In the genomic region with DNA sequence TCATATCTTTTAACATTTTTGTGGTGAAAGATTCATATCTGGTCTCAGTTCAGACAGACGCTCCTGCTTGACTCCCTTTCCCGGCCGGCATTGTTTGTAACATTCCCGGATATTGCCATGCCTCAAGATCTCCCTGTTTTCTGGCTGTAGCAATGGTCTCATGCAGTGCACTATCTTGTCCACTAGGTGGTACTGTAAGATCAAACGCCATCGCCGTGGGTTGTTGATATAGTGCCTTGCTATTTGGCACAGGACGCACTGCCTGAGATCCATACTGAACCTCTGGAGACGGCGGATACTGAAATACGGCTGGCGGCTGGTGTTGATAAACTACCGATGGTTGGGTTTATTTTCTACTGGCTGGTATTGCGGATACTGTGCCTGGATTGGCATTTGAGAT, we compare ENCODE assay signal across 8 cellular contexts.
DNase-seq lines count a peak whose midpoint lies in the region; ATAC-seq and TF ChIP-seq lines count a peak whose summit lies in the region.
"Not testable (repeated sequence)": the region's sequence is repeated elsewhere in the genome, so short reads cannot be mapped to it uniquely, and the experiment has no call there.

No MANE protein-coding gene starts in this region.

- H3K4me3 ChIP-seq in AG04450 (ENCODE audit: low read depth, low read length); brain microvascular endothelial cell (ENCODE audit: low read depth, low read length); gastroesophageal sphincter; prostate gland; transverse colon: not testable (repeated sequence)

- CTCF ChIA-PET in AG04450 (lab: Charles Lee); activated B cell treated with CpG ODN at 0.5 μM for 24 hours (lab: Charles Lee): not testable (repeated sequence)

- H3K27me3 Mint-ChIP-seq in HFFc6 (ENCODE audit: insufficient read depth) (peaks cover 17% of the 10 kb centered on the region; the same call in 1 of the 2 replicates), activated B cell treated with CpG ODN at 0.5 μM for 24 hours (peaks cover 14% of the 10 kb centered on the region), mesothelial cell of epicardium (ENCODE audit: low read depth) (peaks cover 37% of the 10 kb centered on the region)

- TF ChIP-seq CTCF in AG04450 (IDR thresholded peaks at IDR 0.05; ENCODE audit: low read depth, low read length) (0 out of 2 replicates have a peak, but pooled peaks have one; percentile 5), HFFc6 (IDR thresholded peaks at IDR 0.05) (peak; percentile 71), gastroesophageal sphincter (IDR thresholded peaks at IDR 0.05) (peak; percentile 28 to 57 (median 51)), mesothelial cell of epicardium (IDR thresholded peaks at IDR 0.05; ENCODE audit: unreplicated experiment) (peak; percentile 62), prostate gland (IDR thresholded peaks at IDR 0.05) (peak in 3 of 4 experiments; percentile 29 to 59 (median 57)), transverse colon (IDR thresholded peaks at IDR 0.05) (peak; percentile 41 to 70 (median 51))
- not testable (repeated sequence) for TF ChIP-seq CTCF in activated B cell treated with CpG ODN at 0.5 μM for 24 hours (IDR thresholded peaks at IDR 0.05); brain microvascular endothelial cell (IDR thresholded peaks at IDR 0.05; ENCODE audit: low read depth, low read length, missing control alignments)

- not testable (repeated sequence) for TF ChIP-seq EP300 in gastroesophageal sphincter (IDR thresholded peaks at IDR 0.05); transverse colon (IDR thresholded peaks at IDR 0.05; ENCODE audit: low read depth)

- POLR2A ChIA-PET in AG04450 (lab: Yijun Ruan, JAX); activated B cell treated with CpG ODN at 0.5 μM for 24 hours (lab: Charles Lee): not testable (repeated sequence)

- H3K27ac Mint-ChIP-seq in HFFc6, activated B cell treated with CpG ODN at 0.5 μM for 24 hours, mesothelial cell of epicardium: not testable (repeated sequence)

- in situ Hi-C loops in brain microvascular endothelial cell (cut with HindIII; ENCODE audit: low pct_ligation_motif_present, low sequenced_read_pairs): not testable (repeated sequence)
- in situ Hi-C loops in transverse colon (cut with MboI; ENCODE audit: low pct_ligation_motif_present in 1 of 4, low pct_unique_long_range_greater_than_20kb in 1 of 4, low sequenced_read_pairs in 3 of 4): loop anchor here in 1 of 4 donors (25.0 kb wide), 1 partner anchor 103 kb away; no protein-coding TSS in a partner anchor

- not testable (repeated sequence) for H3K9me3 Mint-ChIP-seq in HFFc6, activated B cell treated with CpG ODN at 0.5 μM for 24 hours, mesothelial cell of epicardium

- not testable (repeated sequence) for H3K4me1 Mint-ChIP-seq in HFFc6 (ENCODE audit: low read depth); activated B cell treated with CpG ODN at 0.5 μM for 24 hours
- peaks cover 34% of the 10 kb centered on the region for H3K4me1 Mint-ChIP-seq in mesothelial cell of epicardium

- not testable (repeated sequence) for H3K9me3 ChIP-seq in AG04450 (ENCODE audit: control insufficient read depth, insufficient read depth, low read length); gastroesophageal sphincter; prostate gland; transverse colon

- TF ChIP-seq POLR2A in gastroesophageal sphincter (IDR thresholded peaks at IDR 0.05); prostate gland (IDR thresholded peaks at IDR 0.05); transverse colon (IDR thresholded peaks at IDR 0.05): not testable (repeated sequence)

- not testable (repeated sequence) for H3K4me3 Mint-ChIP-seq in HFFc6, mesothelial cell of epicardium
- peak overlapping the region; percentile 56 for H3K4me3 Mint-ChIP-seq in activated B cell treated with CpG ODN at 0.5 μM for 24 hours

- not testable (repeated sequence) for H3K36me3 Mint-ChIP-seq in HFFc6 (ENCODE audit: low read depth); activated B cell treated with CpG ODN at 0.5 μM for 24 hours (ENCODE audit: low read depth); mesothelial cell of epicardium

- not testable (repeated sequence) for H3K27ac ChIP-seq in AG04450 (ENCODE audit: low read depth, low read length); brain microvascular endothelial cell; gastroesophageal sphincter; prostate gland; transverse colon

- DNase-seq in AG04450 (ENCODE audit: low read depth, low spot score); HFFc6; activated B cell treated with CpG ODN at 0.5 μM for 24 hours; mesothelial cell of epicardium (ENCODE audit: low spot score in 2 of 2, unreplicated experiment in 2 of 2); prostate gland (ENCODE audit: low spot score): not testable (repeated sequence)
- DNase-seq in brain microvascular endothelial cell (peak; percentile 8), transverse colon (peak; percentile 9)

- not testable (repeated sequence) for H3K4me1 ChIP-seq in gastroesophageal sphincter; prostate gland (replicated peaks); transverse colon

- ATAC-seq in activated B cell treated with CpG ODN at 0.5 μM for 24 hours (ENCODE audit: low read depth); gastroesophageal sphincter: not testable (repeated sequence)

- not testable (repeated sequence) for H3K36me3 ChIP-seq in brain microvascular endothelial cell (replicated peaks); gastroesophageal sphincter; prostate gland; transverse colon

- H3K27me3 ChIP-seq in AG04450 (ENCODE audit: control insufficient read depth, insufficient read depth, low read length); brain microvascular endothelial cell (replicated peaks); gastroesophageal sphincter; prostate gland (replicated peaks; ENCODE audit: insufficient read depth); transverse colon: not testable (repeated sequence)

- intact Hi-C loops in activated B cell treated with CpG ODN at 0.5 μM for 24 hours (cut with micrococcal nuclease) (loop anchor here (5.0 kb wide), 2 partner anchors 163 to 1828 kb away; no protein-coding TSS in a partner anchor), prostate gland (cut with DNase I) (loop anchor here (10.0 kb wide), 1 partner anchor 120 kb away; no protein-coding TSS in a partner anchor)
- intact Hi-C loops in transverse colon (cut with DNase I; ENCODE audit: low total_unique reads): not testable (repeated sequence)

- 0 to 3% methylated on average over 4 to 5 of the region's 14 CpGs for WGBS in gastroesophageal sphincter (ENCODE audit: low coverage in 1 of 2), 2 donors
- WGBS in prostate gland: under 1% methylated on average over 14 of the region's 14 CpGs
- WGBS in transverse colon (ENCODE audit: low coverage in 1 of 2), 2 donors: 1% methylated on average over 14 of the region's 14 CpGs; no CpG with 5 or more reads in 1 of the 2 donors
